In the genomic region with DNA sequence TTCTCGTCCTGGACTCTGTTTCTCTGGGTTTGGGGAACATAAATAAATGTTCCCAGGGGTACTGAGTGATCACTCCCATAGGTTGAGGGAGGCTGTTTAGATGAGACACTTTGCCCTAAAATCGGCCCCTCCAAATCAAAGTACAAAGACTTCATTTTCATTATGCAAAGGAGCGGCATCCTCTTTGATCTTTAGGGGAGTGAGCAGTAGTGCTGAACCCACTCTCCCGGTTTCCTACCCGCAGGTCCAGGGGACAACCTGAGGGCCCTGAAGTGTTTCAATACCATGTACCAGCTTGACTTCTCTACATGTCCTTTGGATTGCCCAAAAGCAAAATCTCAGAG, we compare ENCODE assay signal across 34 cellular contexts. TPM values are rescaled to one million over a fixed set of nuclear protein-coding genes. Genes with fewer than 3 reads are reported as not detected.
DNase-seq lines count a peak whose midpoint lies in the region; ATAC-seq and TF ChIP-seq lines count a peak whose summit lies in the region.
"Had no signal": no experiment of that assay in that cellular context is flagged by ENCODE, and none has a peak within 500 bp of the region (broad histone marks: within the 10 kb centered on the region; RNA-seq: fewer than 3 reads in every experiment).

No MANE protein-coding gene starts in this region.

- H3K36me3 Mint-ChIP-seq in neural crest cell (ENCODE audit: low read depth) = peaks cover 5% of the 10 kb centered on the region
- H3K36me3 Mint-ChIP-seq: activated CD4-positive, alpha-beta memory T cell treated with anti-CD3 and anti-CD28 coated beads for 36 hours; activated naive CD4-positive, alpha-beta T cell treated with anti-CD3 and anti-CD28 coated beads, Interleukin-2, amount 50 U/mL, for 72 hours; CD8-positive, alpha-beta memory T cell had no signal

- H3K9me3 ChIP-seq in PC-3 (ENCODE audit: low read length) = no peaks in the 10 kb centered on the region
- H3K9me3 ChIP-seq in hepatocyte (ENCODE audit: low read depth) = no peaks in the 10 kb centered on the region
- H3K9me3 ChIP-seq: BE2C, esophagus squamous epithelium, gastrocnemius medialis, right lobe of liver, testis had no signal

- peaks cover 3% of the 10 kb centered on the region for H3K4me1 Mint-ChIP-seq in neural crest cell

- TF ChIP-seq POLR2A in lower leg skin (IDR thresholded peaks at IDR 0.05) = no peak

- TF ChIP-seq CTCF in AG04449 (IDR thresholded peaks at IDR 0.05; ENCODE audit: insufficient read depth, low read length, missing control alignments) (no peak), PC-3 (conservative IDR thresholded peaks at IDR 0.05; ENCODE audit: low read depth, low read length) (no peak), hepatocyte (IDR thresholded peaks at IDR 0.05; ENCODE audit: poor library complexity) (no peak), neural crest cell (conservative IDR thresholded peaks at IDR 0.05) (no peak), lower leg skin (IDR thresholded peaks at IDR 0.05) (no peak)

- H3K9ac ChIP-seq in PC-3 (ENCODE audit: low read length) = peak overlapping the region; percentile 39; the same call in 1 of the 2 replicates
- H3K9ac ChIP-seq: KMS-11, parathyroid adenoma had no signal

- peak overlapping the region; percentile 68 for H3K4me3 ChIP-seq in AG04449 (ENCODE audit: low read depth, low read length)
- peak overlapping the region; percentile 82 for H3K4me3 ChIP-seq in PC-3 (ENCODE audit: low read length)
- H3K4me3 ChIP-seq in hepatocyte = no peak overlapping the region
- H3K4me3 ChIP-seq in lower leg skin (ENCODE audit: low read depth, poor library complexity, severe bottlenecking) = no peak overlapping the region
- H3K4me3 ChIP-seq: esophagus squamous epithelium, gastrocnemius medialis, right lobe of liver, testis had no signal

- intact Hi-C loops in PC-3 (cut with micrococcal nuclease) = no loop called here
- intact Hi-C loops in lower leg skin (cut with DNase I; ENCODE audit: low total_unique reads) = no loop called here

- H3F3A ChIP-seq in PC-3 (ENCODE audit: low read length, unreplicated experiment) = no peaks in the 10 kb centered on the region

- H3K4me3 Mint-ChIP-seq in neural crest cell = peak overlapping the region; percentile 81
- H3K4me3 Mint-ChIP-seq: endodermal cell had no signal

- 21% methylated on average over 5 of the region's 5 CpGs for WGBS in hepatocyte (ENCODE audit: low lambda C conversion rate, missing lambda C conversion rate)
- 70 to 87% methylated on average over 5 of the region's 5 CpGs for WGBS in lower leg skin, 2 donors

- H4K20me1 ChIP-seq in PC-3 (ENCODE audit: low read length) (peaks cover 30% of the 10 kb centered on the region), hepatocyte (ENCODE audit: insufficient read depth, poor library complexity, severe bottlenecking) (no peaks in the 10 kb centered on the region)

- H3K4me1 ChIP-seq in PC-3 (ENCODE audit: insufficient read depth, low read length) (peaks cover 38% of the 10 kb centered on the region), hepatocyte (ENCODE audit: insufficient read depth) (peaks cover 10% of the 10 kb centered on the region)
- H3K4me1 ChIP-seq: BE2C, parathyroid adenoma had no signal

- DNase-seq in AG04449 (ENCODE audit: low read depth, low spot score) = no peak
- no peak for DNase-seq in PC-3
- no peak for DNase-seq in hepatocyte (ENCODE audit: low spot score)
- no peak for DNase-seq in neural crest cell (ENCODE audit: low read depth, low spot score)
- DNase-seq in lower leg skin (ENCODE audit: low spot score in 2 of 2) = no peak
- no peak for DNase-seq in retina
- no peak for DNase-seq in LoVo (ENCODE audit: low spot score)
- DNase-seq: activated CD4-positive, alpha-beta memory T cell treated with anti-CD3 and anti-CD28 coated beads for 36 hours; activated CD8-positive, alpha-beta memory T cell treated with anti-CD3 and anti-CD28 coated beads, Interleukin-2, amount 50 U/mL, for 4 hours; BE2C; caudate nucleus; CD8-positive, alpha-beta memory T cell; esophagus squamous epithelium; gastrocnemius medialis; hippocampal formation; midbrain; NCI-H1436; NCI-H2081 treated with DMSO at 0.1 percent for 48 hours; NCI-H345; NCI-H774; right lobe of liver; stimulated activated naive CD4-positive, alpha-beta T cell; T-helper 17 cell; testis had no signal

- H3K79me2 ChIP-seq in PC-3 (ENCODE audit: low read length) = peaks cover 82% of the 10 kb centered on the region
- H3K79me2 ChIP-seq in hepatocyte = no peaks in the 10 kb centered on the region
- H3K79me2 ChIP-seq: parathyroid adenoma had no signal

- H3K27me3 Mint-ChIP-seq in neural crest cell (ENCODE audit: low read depth) = peaks cover 100% of the 10 kb centered on the region

- no TSS peak for BruUV-seq in PC-3 (replicated peaks; lab: Mats Ljungman, UMichigan)

- H3K9me2 ChIP-seq in PC-3 (replicated peaks; ENCODE audit: low read length) (no peaks in the 10 kb centered on the region), hepatocyte (replicated peaks; ENCODE audit: insufficient read depth) (no peaks in the 10 kb centered on the region)

- H2AFZ ChIP-seq in PC-3 (ENCODE audit: low read length) (no peak overlapping the region), hepatocyte (no peak overlapping the region)
- H2AFZ ChIP-seq: parathyroid adenoma had no signal

- no peaks in the 10 kb centered on the region for H3K9me3 Mint-ChIP-seq in neural crest cell
- H3K9me3 Mint-ChIP-seq: activated CD4-positive, alpha-beta memory T cell treated with anti-CD3 and anti-CD28 coated beads for 36 hours; activated naive CD4-positive, alpha-beta T cell treated with anti-CD3 and anti-CD28 coated beads, Interleukin-2, amount 50 U/mL, for 72 hours; CD8-positive, alpha-beta memory T cell; endodermal cell had no signal

- H3K27ac ChIP-seq in PC-3 (ENCODE audit: low read length) = no peak overlapping the region
- peak overlapping the region; percentile 30 for H3K27ac ChIP-seq in hepatocyte
- H3K27ac ChIP-seq: esophagus squamous epithelium, gastrocnemius medialis, KMS-11, parathyroid adenoma, right lobe of liver, RWPE1, SK-N-MC, testis had no signal

- CTCF ChIA-PET in AG04449 (lab: Yijun Ruan, JAX) (interaction anchor here (0.7 to 2.3 kb wide), 7 partner anchors 8 to 267 kb away, joined by 3 to 14 read pairs (median 4); no protein-coding TSS in a partner anchor), PC-3 (lab: Charles Lee) (no interaction called here)

- POLR2A ChIA-PET in AG04449 (lab: Yijun Ruan, JAX) = interaction anchor here (0.6 kb wide), 1 partner anchor 38 kb away, joined by 3 read pairs; no protein-coding TSS in a partner anchor
- POLR2A ChIA-PET in PC-3 (lab: Charles Lee; ENCODE audit: unreplicated experiment) = interaction anchor here (0.5 kb wide), 1 partner anchor 265 kb away, joined by 5 read pairs; no protein-coding TSS in a partner anchor

- no peak overlapping the region for H3K27ac Mint-ChIP-seq in neural crest cell (ENCODE audit: unreplicated experiment)
- H3K27ac Mint-ChIP-seq: activated CD4-positive, alpha-beta memory T cell treated with anti-CD3 and anti-CD28 coated beads for 36 hours; activated naive CD4-positive, alpha-beta T cell treated with anti-CD3 and anti-CD28 coated beads, Interleukin-2, amount 50 U/mL, for 72 hours; endodermal cell; T-helper 17 cell had no signal

- H3K27me3 ChIP-seq in PC-3 (ENCODE audit: low read length) (no peaks in the 10 kb centered on the region), hepatocyte (peaks cover 99% of the 10 kb centered on the region)

- H3K36me3 ChIP-seq in PC-3 (ENCODE audit: low read depth, low read length) = no peaks in the 10 kb centered on the region
- no peaks in the 10 kb centered on the region for H3K36me3 ChIP-seq in hepatocyte (replicated peaks; ENCODE audit: insufficient read depth, low read depth)
- H3K36me3 ChIP-seq: BE2C, esophagus squamous epithelium, gastrocnemius medialis, right lobe of liver had no signal

- H3K4me2 ChIP-seq in PC-3 (ENCODE audit: low read length) (peak overlapping the region; percentile 95), hepatocyte (peak overlapping the region; percentile 71)

- no peak for ATAC-seq in PC-3
- no peak for ATAC-seq in GM18873 (IDR thresholded peaks at IDR 0.05; ENCODE audit: low FRiP score, unreplicated experiment)
- ATAC-seq: activated CD4-positive, CD25-positive, alpha-beta regulatory T cell treated with anti-CD3 and anti-CD28 coated beads, Interleukin-2, amount 50 U/mL, for 24 hours; activated naive CD4-positive, alpha-beta T cell treated with anti-CD3 and anti-CD28 coated beads, Interleukin-2, amount 50 U/mL, for 72 hours; gastrocnemius medialis; T-helper 17 cell had no signal

RNA-seq across cellular contexts. Expression of a gene that starts 3.6 kb away (rescaled TPM):
- total RNA-seq in PC-3 (2014; rRNA removed) (9.5 and 11.3 TPM in 2 replicates), hepatocyte (4.1 and 4.8 TPM in 2 replicates), neural crest cell (9.6 and 11.5 TPM in 2 replicates), lower leg skin (1 to 10 TPM in 1 of 4 donors, under 1 TPM in 3; 0.27 to 4.6 (median 0.45) TPM)
- polyA plus RNA-seq in hepatocyte = 7.7 and 12.9 TPM in 2 replicates
- total RNA-seq: astrocyte, endodermal cell, T-helper 17 cell had no signal
- polyA plus RNA-seq: CD8-positive, alpha-beta memory T cell; neural cell had no signal

RNA-seq across cellular contexts. Expression of a gene that starts 7.6 kb away (rescaled TPM):
- total RNA-seq in PC-3 (2014; rRNA removed) (0.40 and 0.95 TPM in 2 replicates), hepatocyte (0.27 and 0.36 TPM in 2 replicates), neural crest cell (2.3 and 2.6 TPM in 2 replicates), lower leg skin (under 1 TPM in 2 of 4 donors, not detected in 2; 0.15 to 0.55 TPM)
- 3.3 and 4.4 TPM in 2 replicates for polyA plus RNA-seq in hepatocyte
- total RNA-seq: activated CD4-positive, alpha-beta memory T cell treated with anti-CD3 and anti-CD28 coated beads for 36 hours; activated naive CD4-positive, alpha-beta T cell treated with anti-CD3 and anti-CD28 coated beads, Interleukin-2, amount 50 U/mL, for 72 hours; astrocyte; CD8-positive, alpha-beta memory T cell; endodermal cell; esophagus squamous epithelium; gastrocnemius medialis; T-helper 17 cell had no signal
- polyA plus RNA-seq: CD8-positive, alpha-beta memory T cell; neural cell had no signal

RNA-seq across cellular contexts. Expression of a gene that starts 9.7 kb away (rescaled TPM):
- total RNA-seq in PC-3 (2014; rRNA removed) = not detected in 2 replicates
- 4.1 and 6.7 TPM in 2 replicates for total RNA-seq in hepatocyte
- 13.7 and 15.9 TPM in 2 replicates for polyA plus RNA-seq in hepatocyte
- total RNA-seq in neural crest cell = 8.5 and 11.4 TPM in 2 replicates
- 10 to 100 TPM in 1 of 4 donors, 1 to 10 TPM in 3; 1.3 to 11.5 (median 5.3) TPM for total RNA-seq in lower leg skin
- total RNA-seq: astrocyte, endodermal cell had no signal
- polyA plus RNA-seq: neural cell had no signal

RNA-seq across cellular contexts. Expression of a gene that starts 11.1 kb away (rescaled TPM):
- 6.0 and 8.8 TPM in 2 replicates for total RNA-seq in PC-3 (2014; rRNA removed)
- total RNA-seq in hepatocyte = 1.8 and 5.9 TPM in 2 replicates
- 1.8 and 4.0 TPM in 2 replicates for polyA plus RNA-seq in hepatocyte
- 21.9 and 22.8 TPM in 2 replicates for total RNA-seq in neural crest cell
- 10 to 100 TPM in 1 of 4 donors, 1 to 10 TPM in 2, under 1 TPM in 1; 0.97 to 14.1 (median 3.9) TPM for total RNA-seq in lower leg skin
- total RNA-seq: astrocyte, endodermal cell had no signal
- polyA plus RNA-seq: neural cell had no signal

RNA-seq across cellular contexts. Expression of a gene that starts 13.9 kb away (rescaled TPM):
- total RNA-seq in PC-3 (2014; rRNA removed) = not detected in 2 replicates
- total RNA-seq in hepatocyte = 0.57 and 1.6 TPM in 2 replicates
- polyA plus RNA-seq in hepatocyte = 0.31 and 1.3 TPM in 2 replicates
- total RNA-seq in neural crest cell = 19.7 and 22.9 TPM in 2 replicates
- 1 to 10 TPM in 1 of 4 donors, not detected in 3; 1.4 TPM for total RNA-seq in lower leg skin
- total RNA-seq: activated CD4-positive, alpha-beta memory T cell treated with anti-CD3 and anti-CD28 coated beads for 36 hours; activated naive CD4-positive, alpha-beta T cell treated with anti-CD3 and anti-CD28 coated beads, Interleukin-2, amount 50 U/mL, for 72 hours; astrocyte; CD8-positive, alpha-beta memory T cell; endodermal cell; esophagus squamous epithelium; right lobe of liver; T-helper 17 cell had no signal
- polyA plus RNA-seq: CD8-positive, alpha-beta memory T cell; neural cell had no signal

Comparison
In these comparisons a context has a peak if more than half of its experiments do, and no peak if none do; other contexts are left out.
1. H3K4me3 ChIP-seq: peak in AG04449 (single experiment) and PC-3 (single experiment); none in hepatocyte (single experiment) and lower leg skin (single experiment).